8 cellular contexts compared by ENCODE assay signal in the genomic region with DNA sequence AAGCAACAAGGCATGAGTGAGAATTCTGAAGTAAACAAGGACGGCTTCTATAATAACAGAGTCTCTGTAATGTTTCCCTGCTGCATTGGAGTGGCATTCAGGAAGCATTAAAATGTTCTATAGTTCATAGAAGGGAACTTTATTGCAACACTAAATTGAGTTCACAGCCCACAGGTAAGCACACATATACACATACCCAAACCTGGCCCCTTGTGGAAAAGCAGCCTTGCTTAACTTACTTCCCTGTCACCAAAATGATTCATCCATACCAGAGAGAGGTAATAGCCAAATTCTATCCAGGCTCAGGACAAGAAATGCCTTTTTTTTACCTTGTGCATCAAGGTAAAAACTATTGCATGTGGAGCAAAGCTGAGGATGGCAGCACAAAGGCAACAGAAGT.
"Had no signal": no experiment of that assay in that cellular context is flagged by ENCODE, and none has a peak within 500 bp of the region (broad histone marks: within the 10 kb centered on the region; RNA-seq: fewer than 3 reads in every experiment).

No MANE protein-coding gene starts in this region.

- FAIRE-seq: G401.6, GM12878, GM12891, GM12892, GM18507, GM19239 had no signal

- H3K4me3 ChIP-seq: GM12878 had no signal

- ATAC-seq: GM12878 had no signal

- DNase-seq: GDM1, GF-D8 had no signal
